ENCODE assay signal across 8 cellular contexts in genomic region chr22:28009272-28009827, GRCh38.
DNase-seq lines count a peak whose midpoint lies in the region; ATAC-seq, FAIRE-seq and TF ChIP-seq lines count a peak whose summit lies in the region.

No MANE protein-coding gene starts in this region.

- no peaks in the 10 kb centered on the region for H3K27me3 Mint-ChIP-seq in activated T-helper 1 cell treated with anti-CD3 and anti-CD28 coated beads, Interleukin-12 subunit alpha, Interleukin-12 subunit beta, Interleukin-2, Interleukin-4 antibody, amounts not matched to agents 30 ng/mL and 10 ng/mL and 1 ng/mL, durations not matched to agents 14 hours and 24 hours and 36 hours (ENCODE audit: insufficient read depth)
- no peaks in the 10 kb centered on the region for H3K27me3 Mint-ChIP-seq in stimulated activated naive CD8-positive, alpha-beta T cell treated with anti-CD3 and anti-CD28 coated beads, Interleukin-15, amount 100 ng/mL, for 72 hours

- CTCF ChIA-PET in Panc1 (lab: Charles Lee), result no interaction called here

- no peaks in the 10 kb centered on the region for H3K36me3 Mint-ChIP-seq in activated T-helper 1 cell treated with anti-CD3 and anti-CD28 coated beads, Interleukin-12 subunit alpha, Interleukin-12 subunit beta, Interleukin-2, Interleukin-4 antibody, amounts not matched to agents 30 ng/mL and 10 ng/mL and 1 ng/mL, durations not matched to agents 14 hours and 24 hours and 36 hours (ENCODE audit: low read depth)

- no peaks in the 10 kb centered on the region for H3K9me3 Mint-ChIP-seq in activated T-helper 1 cell treated with anti-CD3 and anti-CD28 coated beads, Interleukin-12 subunit alpha, Interleukin-12 subunit beta, Interleukin-2, Interleukin-4 antibody, amounts not matched to agents 30 ng/mL and 10 ng/mL and 1 ng/mL, durations not matched to agents 14 hours and 24 hours and 36 hours
- H3K9me3 Mint-ChIP-seq in stimulated activated naive CD8-positive, alpha-beta T cell treated with anti-CD3 and anti-CD28 coated beads, Interleukin-15, amount 100 ng/mL, for 72 hours, result no peaks in the 10 kb centered on the region

- intact Hi-C loops in Panc1 (cut with micrococcal nuclease; ENCODE audit: unreplicated experiment), result loop anchor here (5.0 kb wide), 1 partner anchor 122 kb away; no protein-coding TSS in a partner anchor
- intact Hi-C loops in activated T-helper 1 cell treated with anti-CD3 and anti-CD28 coated beads, Interleukin-12 subunit alpha, Interleukin-12 subunit beta, Interleukin-2, Interleukin-4 antibody, amounts not matched to agents 30 ng/mL and 10 ng/mL and 1 ng/mL, durations not matched to agents 14 hours and 24 hours and 36 hours (cut with micrococcal nuclease), result loop anchor here (1.0 to 2.0 kb wide), 3 partner anchors 123 to 1253 kb away; no protein-coding TSS in a partner anchor

- no peaks in the 10 kb centered on the region for H3K9me3 ChIP-seq in Panc1 (ENCODE audit: control insufficient read depth, insufficient read depth, low read depth, low read length)
- H3K9me3 ChIP-seq in neuronal stem cell (replicated peaks in 1 of 2; ENCODE audit: control insufficient read depth in 2 of 2, insufficient read depth in 1 of 2, low read depth in 1 of 2, low read length in 2 of 2), result no peaks in the 10 kb centered on the region

- WGBS in neuronal stem cell (ENCODE audit: extremely low coverage in 2 of 2, insufficient read length in 2 of 2, insufficient replicate concordance in 1 of 2), 2 donors, result no CpG with 5 or more reads among the region's 14 CpGs

- no peak overlapping the region for H3K4me3 Mint-ChIP-seq in activated T-helper 1 cell treated with anti-CD3 and anti-CD28 coated beads, Interleukin-12 subunit alpha, Interleukin-12 subunit beta, Interleukin-2, Interleukin-4 antibody, amounts not matched to agents 30 ng/mL and 10 ng/mL and 1 ng/mL, durations not matched to agents 14 hours and 24 hours and 36 hours
- no peak overlapping the region for H3K4me3 Mint-ChIP-seq in stimulated activated naive CD8-positive, alpha-beta T cell treated with anti-CD3 and anti-CD28 coated beads, Interleukin-15, amount 100 ng/mL, for 72 hours

- no peak overlapping the region for H4K8ac ChIP-seq in neuronal stem cell (ENCODE audit: low read depth, low read length)

- ATAC-seq in Panc1, result peak; percentile 97
- ATAC-seq in stimulated activated naive CD8-positive, alpha-beta T cell treated with anti-CD3 and anti-CD28 coated beads, Interleukin-15, amount 100 ng/mL, for 72 hours, result peak; percentile 88
- no peak for ATAC-seq in GM18909 (IDR thresholded peaks at IDR 0.05; ENCODE audit: poor library complexity, unreplicated experiment)

- H3K14ac ChIP-seq in neuronal stem cell (ENCODE audit: low read length), result no peak overlapping the region

- no peak overlapping the region for H3K4me2 ChIP-seq in neuronal stem cell (ENCODE audit: insufficient read depth, low read length, poor library complexity, severe bottlenecking)

- no peak overlapping the region for H3K27ac ChIP-seq in Panc1 (ENCODE audit: low read length)
- no peak overlapping the region for H3K27ac ChIP-seq in neuronal stem cell (replicated peaks; ENCODE audit: low read length)

- no peak overlapping the region for H3K4me3 ChIP-seq in Panc1 (ENCODE audit: low read depth in 2 of 2, low read length in 2 of 2)
- H3K4me3 ChIP-seq in neuronal stem cell (ENCODE audit: low read length in 2 of 2), result no peak overlapping the region

- no peak overlapping the region for H3K4ac ChIP-seq in neuronal stem cell (ENCODE audit: low read length)

- H2BK5ac ChIP-seq in neuronal stem cell (ENCODE audit: low read length), result no peak overlapping the region

- no peak overlapping the region for H2AK5ac ChIP-seq in neuronal stem cell (ENCODE audit: low read depth, low read length)

- FAIRE-seq in D721Med (lab: Jason Lieb, UNC), result no peak

- peak; percentile 95 for TF ChIP-seq CTCF in D721Med (IDR thresholded peaks at IDR 0.05; ENCODE audit: insufficient read depth, missing control alignments)
- TF ChIP-seq CTCF in Panc1 (IDR thresholded peaks at IDR 0.05), result peak; percentile 93

- no peaks in the 10 kb centered on the region; the same call in 1 of the 2 replicates for H3K4me1 ChIP-seq in Panc1 (ENCODE audit: control insufficient read depth, insufficient read depth, low read length)
- H3K4me1 ChIP-seq in neuronal stem cell (ENCODE audit: control insufficient read depth in 2 of 2, insufficient read depth in 1 of 2, low read depth in 1 of 2, low read length in 2 of 2), result peaks cover 5 to 13% of the 10 kb centered on the region in 2 donors

- no peaks in the 10 kb centered on the region for H3K36me3 ChIP-seq in Panc1 (ENCODE audit: control insufficient read depth, insufficient read depth, low read length)
- H3K36me3 ChIP-seq in neuronal stem cell (replicated peaks in 1 of 2; ENCODE audit: control insufficient read depth in 2 of 2, insufficient read depth in 2 of 2, low read length in 2 of 2), result peaks cover 6 to 53% of the 10 kb centered on the region in 2 donors

- DNase-seq in D721Med (ENCODE audit: insufficient read length, low spot score) (peak; percentile 60), HT-29 (ENCODE audit: low spot score) (peak; percentile 72), Panc1 (ENCODE audit: low read depth, low spot score) (peak; percentile 39), fibroblast of the conjunctiva (ENCODE audit: low read depth) (peak; percentile 75), neuronal stem cell (ENCODE audit: low spot score) (peak; percentile 65)
- DNase-seq in activated T-helper 1 cell treated with anti-CD3 and anti-CD28 coated beads, Interleukin-12 subunit alpha, Interleukin-12 subunit beta, Interleukin-2, Interleukin-4 antibody, amounts not matched to agents 30 ng/mL and 10 ng/mL and 1 ng/mL, durations not matched to agents 14 hours and 24 hours and 36 hours (ENCODE audit: low spot score), result peak; percentile 62
- DNase-seq in stimulated activated naive CD8-positive, alpha-beta T cell treated with anti-CD3 and anti-CD28 coated beads, Interleukin-15, amount 100 ng/mL, for 72 hours, result peak; percentile 73 to 75

- H3K18ac ChIP-seq in neuronal stem cell (ENCODE audit: low read length), result no peak overlapping the region

- POLR2A ChIA-PET in Panc1 (lab: Charles Lee), result no interaction called here

- H2BK120ac ChIP-seq in neuronal stem cell (ENCODE audit: low read depth, low read length), result no peak overlapping the region

- in situ Hi-C loops in Panc1 (cut with HindIII; ENCODE audit: low pct_unique_long_range_greater_than_20kb, low sequenced_read_pairs), result no loop called here

- peaks cover 3% of the 10 kb centered on the region for H3K79me1 ChIP-seq in neuronal stem cell (ENCODE audit: low read depth, low read length)

- no peak overlapping the region for H3K9ac ChIP-seq in neuronal stem cell (ENCODE audit: low read depth, low read length, poor library complexity)

- H3K27me3 ChIP-seq in Panc1 (ENCODE audit: control insufficient read depth, insufficient read depth, low read length), result no peaks in the 10 kb centered on the region
- no peaks in the 10 kb centered on the region for H3K27me3 ChIP-seq in neuronal stem cell (ENCODE audit: control insufficient read depth in 3 of 3, insufficient read depth in 3 of 3, low read depth in 1 of 3, low read length in 3 of 3)

- no peak overlapping the region for H2BK15ac ChIP-seq in neuronal stem cell (ENCODE audit: low read length)

- H3K27ac Mint-ChIP-seq in activated T-helper 1 cell treated with anti-CD3 and anti-CD28 coated beads, Interleukin-12 subunit alpha, Interleukin-12 subunit beta, Interleukin-2, Interleukin-4 antibody, amounts not matched to agents 30 ng/mL and 10 ng/mL and 1 ng/mL, durations not matched to agents 14 hours and 24 hours and 36 hours, result no peak overlapping the region
- no peak overlapping the region for H3K27ac Mint-ChIP-seq in stimulated activated naive CD8-positive, alpha-beta T cell treated with anti-CD3 and anti-CD28 coated beads, Interleukin-15, amount 100 ng/mL, for 72 hours

- no peak overlapping the region for H4K91ac ChIP-seq in neuronal stem cell (ENCODE audit: low read depth, low read length, poor library complexity)

- no peak overlapping the region for H2AFZ ChIP-seq in neuronal stem cell (ENCODE audit: low read length)

- no peak overlapping the region for H3K23ac ChIP-seq in neuronal stem cell (ENCODE audit: low read depth, low read length, poor library complexity)

- BruUV-seq in Panc1 (replicated peaks; lab: Mats Ljungman, UMichigan), result no TSS peak

- no peak overlapping the region for H2BK12ac ChIP-seq in neuronal stem cell (ENCODE audit: low read length)

- H3K4me1 Mint-ChIP-seq in activated T-helper 1 cell treated with anti-CD3 and anti-CD28 coated beads, Interleukin-12 subunit alpha, Interleukin-12 subunit beta, Interleukin-2, Interleukin-4 antibody, amounts not matched to agents 30 ng/mL and 10 ng/mL and 1 ng/mL, durations not matched to agents 14 hours and 24 hours and 36 hours (ENCODE audit: low read depth), result no peaks in the 10 kb centered on the region
- no peaks in the 10 kb centered on the region for H3K4me1 Mint-ChIP-seq in stimulated activated naive CD8-positive, alpha-beta T cell treated with anti-CD3 and anti-CD28 coated beads, Interleukin-15, amount 100 ng/mL, for 72 hours
